In the genomic region with DNA sequence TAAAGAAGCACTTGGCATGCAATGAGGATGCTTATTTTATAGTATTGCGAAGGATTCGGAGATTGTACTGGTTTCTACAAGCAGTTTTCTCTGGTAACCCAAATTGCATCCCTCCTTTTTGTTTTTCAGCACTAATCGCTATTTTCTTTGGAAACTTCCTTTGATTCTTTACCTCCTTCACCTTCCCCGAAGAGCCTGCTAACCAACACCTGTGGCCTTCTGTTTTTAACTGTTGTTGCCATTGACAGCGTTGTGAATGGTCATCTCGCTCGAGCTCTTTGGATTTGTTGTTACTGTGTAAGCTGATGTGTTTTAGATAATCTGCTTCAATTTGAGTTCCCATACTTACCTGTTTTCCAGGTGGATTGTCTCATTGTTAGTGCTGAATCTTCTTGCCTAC, we compare ENCODE assay signal across 8 cellular contexts. TPM values are rescaled to one million over a fixed set of nuclear protein-coding genes. Genes with fewer than 3 reads are reported as not detected.
A peak's percentile ranks its signal among the peaks of the same experiment; 100 is the strongest.
DNase-seq lines count a peak whose midpoint lies in the region; ATAC-seq, FAIRE-seq and TF ChIP-seq lines count a peak whose summit lies in the region.

No MANE protein-coding gene starts in this region.

- H3K4me1 ChIP-seq in ACC112 (ENCODE audit: control insufficient read depth, insufficient read depth, low read length, unreplicated experiment) = peaks cover 13% of the 10 kb centered on the region
- peaks cover 13% of the 10 kb centered on the region for H3K4me1 ChIP-seq in HUES64 (ENCODE audit: insufficient read depth, low read length)
- H3K4me1 ChIP-seq in mucosa of descending colon (ENCODE audit: low read depth) = peaks cover 23% of the 10 kb centered on the region

- H3K36me3 ChIP-seq in ACC112 (ENCODE audit: insufficient read depth, low read length) = no peaks in the 10 kb centered on the region
- peaks cover 36% of the 10 kb centered on the region for H3K36me3 ChIP-seq in HUES64 (ENCODE audit: insufficient read depth, low read length)
- peaks cover 2% of the 10 kb centered on the region for H3K36me3 ChIP-seq in bronchial epithelial cell (ENCODE audit: control insufficient read depth, insufficient read depth, low read length)
- no peaks in the 10 kb centered on the region for H3K36me3 ChIP-seq in mucosa of descending colon (ENCODE audit: low read depth)

- no peak for TF ChIP-seq CTCF in bronchial epithelial cell (IDR thresholded peaks at IDR 0.05; ENCODE audit: insufficient read depth, low read length, severe bottlenecking)
- no peak for TF ChIP-seq CTCF in mucosa of descending colon (IDR thresholded peaks at IDR 0.05)

- FAIRE-seq in bronchial epithelial cell (lab: Jason Lieb, UNC) = no peak

- H3K9me3 ChIP-seq in HUES64 (ENCODE audit: insufficient read depth, low read depth, low read length) (no peaks in the 10 kb centered on the region), mucosa of descending colon (no peaks in the 10 kb centered on the region)

- 20% methylated on average over 7 of the region's 7 CpGs for WGBS in HUES64

- H3K9ac ChIP-seq in HUES64 (ENCODE audit: low read depth, low read length) = peak overlapping the region; percentile 99

- ATAC-seq in mucosa of descending colon = no peak

- no peak overlapping the region for H2AFZ ChIP-seq in ACC112 (ENCODE audit: low read length, unreplicated experiment)

- H3K27me3 ChIP-seq in ACC112 (ENCODE audit: insufficient read depth, low read length) (no peaks in the 10 kb centered on the region), HUES64 (ENCODE audit: insufficient read depth, low read length) (no peaks in the 10 kb centered on the region), bronchial epithelial cell (ENCODE audit: control insufficient read depth, insufficient read depth, low read length) (no peaks in the 10 kb centered on the region)

- H3K79me2 ChIP-seq in ACC112 (ENCODE audit: control insufficient read depth, insufficient read depth, low read length, unreplicated experiment) = peaks cover 55% of the 10 kb centered on the region

- intact Hi-C loops in mucosa of descending colon (cut with DNase I, micrococcal nuclease) = no loop called here

- H3K4me3 ChIP-seq in ACC112 (ENCODE audit: low read depth, low read length) = peak overlapping the region; percentile 82
- peak overlapping the region; percentile 90 for H3K4me3 ChIP-seq in HUES64 (ENCODE audit: low read length)
- H3K4me3 ChIP-seq in bronchial epithelial cell (ENCODE audit: low read depth, low read length) = peak overlapping the region; percentile 76
- peak overlapping the region; percentile 94 for H3K4me3 ChIP-seq in mucosa of descending colon

- DNase-seq in bronchial epithelial cell (ENCODE audit: low read depth) (peak; percentile 18), mucosa of descending colon (no peak), LoVo (ENCODE audit: low spot score) (no peak), NCI-H146 (lab: John Stamatoyannopoulos, UW) (no peak)
- DNase-seq in activated CD4-positive, alpha-beta T cell treated with anti-CD3 and anti-CD28 coated beads for 4 hours = no peak
- DNase-seq in stimulated activated CD4-positive, alpha-beta T cell treated with anti-CD3 and anti-CD28 coated beads, Interleukin-12 subunit alpha, Interleukin-12 subunit beta, amount 100 ng/mL, for 4 hours = no peak

- H3K27ac ChIP-seq in ACC112 (ENCODE audit: low read depth, low read length) (no peak overlapping the region), HUES64 (ENCODE audit: low read depth, low read length) (peak overlapping the region; percentile 96; the same call in 1 of the 2 replicates)

RNA-seq across cellular contexts. Expression of a gene that starts 1.1 kb away (rescaled TPM):
- 24.5 TPM for polyA plus RNA-seq in HUES64 (2013, experiment 1 of 2)
- 25.0 TPM for polyA plus RNA-seq in HUES64 (2013, experiment 2 of 2)
- 26.6 and 32.0 TPM in 2 replicates for total RNA-seq in bronchial epithelial cell
- total RNA-seq in mucosa of descending colon = 10 to 100 TPM; 20.9 to 33.7 (median 25.2) TPM
